15 cellular contexts compared by ENCODE assay signal in the genomic region with DNA sequence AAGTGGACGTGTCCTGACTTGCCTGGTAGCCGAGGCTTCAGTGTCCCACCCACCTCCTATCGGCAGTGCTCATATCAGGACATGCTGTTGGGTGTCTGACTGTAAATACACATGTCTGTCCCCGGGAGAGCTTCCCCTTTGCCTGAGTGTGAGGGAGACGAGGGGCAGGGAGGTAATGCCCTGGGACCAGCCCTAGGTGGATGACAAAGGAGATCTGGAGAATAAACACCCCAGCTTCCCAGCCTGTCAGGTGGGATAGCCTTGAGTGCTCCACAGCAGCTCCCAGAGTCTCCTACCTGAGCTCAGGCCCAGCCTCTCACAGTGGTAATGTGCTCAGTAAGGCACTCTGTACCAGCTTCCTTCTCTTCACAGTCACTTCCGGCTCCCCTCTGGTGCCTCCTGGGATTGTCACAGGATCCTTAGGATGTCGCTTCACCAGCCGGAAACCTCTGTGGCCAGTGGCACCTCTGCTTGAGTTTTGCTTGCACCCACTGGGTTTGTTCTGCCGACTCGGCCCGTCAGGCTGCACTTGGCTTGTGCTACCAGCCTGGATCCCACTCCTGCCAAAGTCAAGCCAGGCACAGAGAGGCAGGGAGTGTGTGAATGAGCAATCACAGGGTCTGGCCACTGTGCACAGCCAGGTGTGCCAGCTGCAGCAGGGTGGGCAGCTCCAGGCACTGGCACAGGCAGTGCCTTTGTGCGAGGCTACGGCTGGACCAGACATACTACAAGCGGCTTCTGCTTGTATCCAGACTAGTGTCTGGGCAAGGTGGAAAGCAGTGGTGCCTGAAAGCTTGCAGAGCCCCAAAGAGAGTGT. TPM values are rescaled to one million over a fixed set of nuclear protein-coding genes. Genes with fewer than 3 reads are reported as not detected.
DNase-seq lines count a peak whose midpoint lies in the region; ATAC-seq, FAIRE-seq and TF ChIP-seq lines count a peak whose summit lies in the region.
"Had no signal": no experiment of that assay in that cellular context is flagged by ENCODE, and none has a peak within 500 bp of the region (broad histone marks: within the 10 kb centered on the region; RNA-seq: fewer than 3 reads in every experiment).

No MANE protein-coding gene starts in this region.

- no peaks in the 10 kb centered on the region for H3K36me3 Mint-ChIP-seq in activated naive CD4-positive, alpha-beta T cell treated with anti-CD3 and anti-CD28 coated beads, Interleukin-2, amount 10 ng/mL, durations not matched to agents 7 days and 5 days
- H3K36me3 Mint-ChIP-seq: memory B cell had no signal

- TF ChIP-seq CTCF in WERI-Rb-1 (IDR thresholded peaks at IDR 0.05; ENCODE audit: low read depth, low read length) (no peak), upper lobe of right lung (IDR thresholded peaks at IDR 0.05) (no peak)

- H3K4me3 ChIP-seq in WERI-Rb-1 (ENCODE audit: low read depth, low read length): no peak overlapping the region
- H3K4me3 ChIP-seq in upper lobe of right lung: no peak overlapping the region
- H3K4me3 ChIP-seq: colonic mucosa, thoracic aorta had no signal

- no peak for FAIRE-seq in frontal cortex (lab: Jason Lieb, UNC)

- H3K9me3 Mint-ChIP-seq in activated naive CD4-positive, alpha-beta T cell treated with anti-CD3 and anti-CD28 coated beads, Interleukin-2, amount 10 ng/mL, durations not matched to agents 7 days and 5 days: no peaks in the 10 kb centered on the region
- H3K9me3 Mint-ChIP-seq: memory B cell had no signal

- H3K9me3 ChIP-seq in WERI-Rb-1 (ENCODE audit: severe bottlenecking) (no peaks in the 10 kb centered on the region), upper lobe of right lung (no peaks in the 10 kb centered on the region)
- H3K9me3 ChIP-seq: colonic mucosa, thoracic aorta had no signal

- no peaks in the 10 kb centered on the region for H3K27me3 Mint-ChIP-seq in activated naive CD4-positive, alpha-beta T cell treated with anti-CD3 and anti-CD28 coated beads, Interleukin-2, amount 10 ng/mL, durations not matched to agents 7 days and 5 days

- H3K4me1 ChIP-seq in upper lobe of right lung: no peaks in the 10 kb centered on the region
- H3K4me1 ChIP-seq: colonic mucosa had no signal

- no peaks in the 10 kb centered on the region for H3K27me3 ChIP-seq in WERI-Rb-1 (ENCODE audit: insufficient read depth, low read depth, severe bottlenecking)
- H3K27me3 ChIP-seq in upper lobe of right lung: no peaks in the 10 kb centered on the region
- H3K27me3 ChIP-seq: colonic mucosa had no signal

- no peak overlapping the region for H3K27ac ChIP-seq in WERI-Rb-1
- H3K27ac ChIP-seq in upper lobe of right lung: no peak overlapping the region
- H3K27ac ChIP-seq: colonic mucosa, thoracic aorta had no signal

- ATAC-seq in left colon (peak; percentile 32), upper lobe of right lung (peak; percentile 45), HG03460 (IDR thresholded peaks at IDR 0.05; ENCODE audit: unreplicated experiment) (no peak)

- H3K36me3 ChIP-seq in WERI-Rb-1: no peaks in the 10 kb centered on the region
- H3K36me3 ChIP-seq in upper lobe of right lung: no peaks in the 10 kb centered on the region
- H3K36me3 ChIP-seq: colonic mucosa, thoracic aorta had no signal

- CTCF ChIA-PET in activated naive CD4-positive, alpha-beta T cell treated with anti-CD3 and anti-CD28 coated beads, Interleukin-2, amount 10 ng/mL, durations not matched to agents 7 days and 5 days (lab: Charles Lee): no interaction called here

- no peak overlapping the region for H3K27ac Mint-ChIP-seq in activated naive CD4-positive, alpha-beta T cell treated with anti-CD3 and anti-CD28 coated beads, Interleukin-2, amount 10 ng/mL, durations not matched to agents 7 days and 5 days
- H3K27ac Mint-ChIP-seq: memory B cell had no signal

- H3K4me3 Mint-ChIP-seq in activated naive CD4-positive, alpha-beta T cell treated with anti-CD3 and anti-CD28 coated beads, Interleukin-2, amount 10 ng/mL, durations not matched to agents 7 days and 5 days: no peak overlapping the region
- H3K4me3 Mint-ChIP-seq: memory B cell had no signal

- intact Hi-C loops in left colon (cut with DNase I, micrococcal nuclease): no loop called here
- intact Hi-C loops in upper lobe of right lung (cut with DNase I): no loop called here

- no peaks in the 10 kb centered on the region for H3K4me1 Mint-ChIP-seq in activated naive CD4-positive, alpha-beta T cell treated with anti-CD3 and anti-CD28 coated beads, Interleukin-2, amount 10 ng/mL, durations not matched to agents 7 days and 5 days
- H3K4me1 Mint-ChIP-seq: memory B cell had no signal

- DNase-seq in activated naive CD4-positive, alpha-beta T cell treated with anti-CD3 and anti-CD28 coated beads, Interleukin-2, amount 10 ng/mL, durations not matched to agents 7 days and 5 days: peak; percentile 36
- no peak for DNase-seq in activated naive CD4-positive, alpha-beta T cell treated with anti-CD3 and anti-CD28 coated beads, Interleukin-2, amount 50 U/mL, for 16 hours
- DNase-seq in WERI-Rb-1 (peak; percentile 8), left colon (no peak), upper lobe of right lung (no peak), NK-92 (lab: John Stamatoyannopoulos, UW; ENCODE audit: unreplicated experiment) (no peak), frontal cortex (ENCODE audit: low spot score in 2 of 2) (no peak)
- DNase-seq: activated gamma-delta T cell treated with Interleukin-2 at 50 U/mL for 16 hours, AML-193, colonic mucosa, GDM1, RPMI8226 had no signal

RNA-seq across cellular contexts. Expression of a gene that starts 54.4 kb away (rescaled TPM):
- 1 to 10 TPM; 5.7 to 6.4 TPM for total RNA-seq in left colon
- 752 TPM for total RNA-seq in upper lobe of right lung
- 17.1 TPM for total RNA-seq in frontal cortex

Comparison
In these comparisons a context has a peak if more than half of its experiments do, and no peak if none do; other contexts are left out.
1. DNase-seq: peak in activated naive CD4-positive, alpha-beta T cell treated with anti-CD3 and anti-CD28 coated beads, Interleukin-2, amount 10 ng/mL, durations not matched to agents 7 days and 5 days (single experiment) and WERI-Rb-1 (single experiment); none in activated naive CD4-positive, alpha-beta T cell treated with anti-CD3 and anti-CD28 coated beads, Interleukin-2, amount 50 U/mL, for 16 hours (single experiment), left colon (0 of 2), upper lobe of right lung (single experiment), NK-92 (single experiment) and frontal cortex (0 of 2).
2. RNA of a gene that starts 54.4 kb away (total RNA-seq): 752 TPM in upper lobe of right lung (single experiment); 17.1 TPM in frontal cortex (single experiment) and 5.7 to 6.4 TPM in left colon; every median in the first group is over 10 times any median in the second.